In the genomic region with DNA sequence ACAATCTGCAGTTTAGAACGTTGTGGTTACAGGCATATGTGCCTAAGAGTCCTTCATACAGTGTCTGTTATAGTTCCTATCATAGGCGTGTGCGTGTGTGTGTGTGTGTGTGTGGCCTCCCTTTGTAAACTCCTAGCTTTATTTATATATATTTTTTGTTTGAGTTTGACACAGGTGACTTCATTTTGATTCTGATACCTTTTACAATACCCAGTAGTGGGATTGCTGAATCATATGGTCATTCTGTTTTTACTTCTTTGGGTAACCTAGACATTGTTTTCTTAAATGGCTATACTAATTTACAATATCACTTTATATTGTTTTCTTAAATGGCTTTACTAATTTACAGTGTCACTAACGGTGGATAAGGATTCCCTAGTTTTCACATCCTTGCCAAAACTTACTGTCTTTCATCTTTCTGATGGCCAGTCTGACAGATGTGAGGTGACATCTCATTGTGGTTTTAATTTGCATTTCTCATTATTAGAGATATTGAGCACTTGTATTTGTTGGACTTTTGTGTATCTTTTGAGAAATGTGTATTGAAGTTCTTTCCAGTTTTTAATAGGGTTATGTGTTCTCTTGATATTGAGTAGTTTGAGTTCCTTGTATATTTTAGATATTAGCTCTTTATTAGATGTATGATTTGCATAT, we compare ENCODE assay signal across 15 cellular contexts.
DNase-seq lines count a peak whose midpoint lies in the region; ATAC-seq and TF ChIP-seq lines count a peak whose summit lies in the region.
"Had no signal": no experiment of that assay in that cellular context is flagged by ENCODE, and none has a peak within 500 bp of the region (broad histone marks: within the 10 kb centered on the region; RNA-seq: fewer than 3 reads in every experiment).

No MANE protein-coding gene starts in this region.

- no peak overlapping the region for H2AFZ ChIP-seq in SK-N-SH (ENCODE audit: low read depth)

- H3K9ac ChIP-seq in SK-N-SH = no peak overlapping the region

- H3K36me3 ChIP-seq in SK-N-SH (replicated peaks in 1 of 2; ENCODE audit: control insufficient read depth in 1 of 2, insufficient read depth in 2 of 2, low read length in 1 of 2) = no peaks in the 10 kb centered on the region
- H3K36me3 ChIP-seq: gastrocnemius medialis, neutrophil had no signal

- no peaks in the 10 kb centered on the region for H4K20me1 ChIP-seq in SK-N-SH (ENCODE audit: insufficient read depth)

- ATAC-seq in GM18867 (IDR thresholded peaks at IDR 0.05; ENCODE audit: unreplicated experiment) (peak; percentile 91), GM21390 (IDR thresholded peaks at IDR 0.05; ENCODE audit: unreplicated experiment) (peak; percentile 94), HG02885 (IDR thresholded peaks at IDR 0.05; ENCODE audit: poor library complexity, unreplicated experiment) (peak; percentile 86), HG03469 (IDR thresholded peaks at IDR 0.05; ENCODE audit: unreplicated experiment) (peak; percentile 51)
- ATAC-seq: gastrocnemius medialis; K562; stimulated activated naive CD8-positive, alpha-beta T cell treated with anti-CD3 and anti-CD28 coated beads, Interleukin-15, Interleukin-2, amounts not matched to agents 100 U/mL and 50 U/mL, for 24 hours had no signal

- H3K9me2 ChIP-seq in SK-N-SH = no peaks in the 10 kb centered on the region

- no peaks in the 10 kb centered on the region for H3K79me2 ChIP-seq in SK-N-SH (ENCODE audit: insufficient read depth)

- H3K4me2 ChIP-seq in SK-N-SH = no peak overlapping the region

- H3F3A ChIP-seq in SK-N-SH (replicated peaks; ENCODE audit: insufficient read depth) = peaks cover 3% of the 10 kb centered on the region

- TF ChIP-seq EP300 in SK-N-SH (IDR thresholded peaks at IDR 0.05; ENCODE audit: borderline replicate concordance in 1 of 2, low read depth in 1 of 2, low read length in 1 of 2) = no peak

- H3K27me3 ChIP-seq in SK-N-SH (ENCODE audit: insufficient read depth) = no peaks in the 10 kb centered on the region
- H3K27me3 ChIP-seq: gastrocnemius medialis, neutrophil had no signal

- H3K4me3 ChIP-seq in SK-N-SH (ENCODE audit: low read depth in 2 of 2, low read length in 1 of 2) = no peak overlapping the region
- H3K4me3 ChIP-seq: gastrocnemius medialis, K562 had no signal

- no peak for TF ChIP-seq RAD21 in SK-N-SH (IDR thresholded peaks at IDR 0.05; ENCODE audit: low read length)

- TF ChIP-seq CTCF in SK-N-SH (IDR thresholded peaks at IDR 0.05) = no peak

- DNase-seq in NCI-H774 (lab: John Stamatoyannopoulos, UW) (no peak), SK-N-SH (no peak), glomerular visceral epithelial cell (ENCODE audit: extremely low spot score) (no peak)
- no peak for DNase-seq in activated naive CD4-positive, alpha-beta T cell treated with anti-CD3 and anti-CD28 coated beads, Interleukin-2, amount 50 U/mL, for 16 hours
- DNase-seq: activated CD4-positive, CD25-positive, alpha-beta regulatory T cell; gastrocnemius medialis; mesenchymal stem cell; NCI-H1417 treated with DMSO at 0.1 percent for 48 hours; stimulated activated naive CD8-positive, alpha-beta T cell treated with anti-CD3 and anti-CD28 coated beads, Interleukin-15, Interleukin-2, amounts not matched to agents 100 U/mL and 50 U/mL, for 24 hours had no signal

- no peaks in the 10 kb centered on the region for H3K9me3 ChIP-seq in SK-N-SH
- H3K9me3 ChIP-seq: gastrocnemius medialis, neutrophil had no signal

- POLR2A ChIA-PET in SK-N-SH (lab: Yijun Ruan, JAX) = no interaction called here

- CTCF ChIA-PET in SK-N-SH (lab: Yijun Ruan, JAX) = no interaction called here

- 80% methylated on average over 4 of the region's 4 CpGs for WGBS in SK-N-SH (ENCODE audit: low lambda C conversion rate)

- H3K4me1 ChIP-seq in SK-N-SH (ENCODE audit: control insufficient read depth in 1 of 2, insufficient read depth in 2 of 2, low read depth in 1 of 2, low read length in 1 of 2) = peaks cover 7 to 8% of the 10 kb centered on the region in 2 experiments; a peak in 3 of 4 replicates
- H3K4me1 ChIP-seq: gastrocnemius medialis had no signal

- H3K27ac ChIP-seq in SK-N-SH (ENCODE audit: low read depth in 2 of 2, low read length in 1 of 2) = no peak overlapping the region
- H3K27ac ChIP-seq: gastrocnemius medialis, neutrophil had no signal

TF ChIP-seq in SK-N-SH, 30 proteins besides CTCF, POLR2A, EP300 and RAD21:
- TF ChIP-seq FOXJ3 (CRISPR knock-in tag; IDR thresholded peaks at IDR 0.05) = no peak
- no peak for TF ChIP-seq JUND (IDR thresholded peaks at IDR 0.05)
- TF ChIP-seq TEAD4 (IDR thresholded peaks at IDR 0.05; ENCODE audit: borderline replicate concordance, insufficient read depth) = no peak
- TF ChIP-seq, protein P1, sequence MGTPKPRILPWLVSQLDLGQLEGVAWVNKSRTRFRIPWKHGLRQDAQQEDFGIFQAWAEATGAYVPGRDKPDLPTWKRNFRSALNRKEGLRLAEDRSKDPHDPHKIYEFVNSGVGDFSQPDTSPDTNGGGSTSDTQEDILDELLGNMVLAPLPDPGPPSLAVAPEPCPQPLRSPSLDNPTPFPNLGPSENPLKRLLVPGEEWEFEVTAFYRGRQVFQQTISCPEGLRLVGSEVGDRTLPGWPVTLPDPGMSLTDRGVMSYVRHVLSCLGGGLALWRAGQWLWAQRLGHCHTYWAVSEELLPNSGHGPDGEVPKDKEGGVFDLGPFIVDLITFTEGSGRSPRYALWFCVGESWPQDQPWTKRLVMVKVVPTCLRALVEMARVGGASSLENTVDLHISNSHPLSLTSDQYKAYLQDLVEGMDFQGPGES (IDR thresholded peaks at IDR 0.05; ENCODE audit: low read depth, low read length) = no peak
- no peak for TF ChIP-seq TAF1 (IDR thresholded peaks at IDR 0.05; ENCODE audit: borderline replicate concordance, low read depth, low read length)
- no peak for TF ChIP-seq FOSL2 (IDR thresholded peaks at IDR 0.05; ENCODE audit: borderline replicate concordance, low read depth)
- TF ChIP-seq, protein P2, sequence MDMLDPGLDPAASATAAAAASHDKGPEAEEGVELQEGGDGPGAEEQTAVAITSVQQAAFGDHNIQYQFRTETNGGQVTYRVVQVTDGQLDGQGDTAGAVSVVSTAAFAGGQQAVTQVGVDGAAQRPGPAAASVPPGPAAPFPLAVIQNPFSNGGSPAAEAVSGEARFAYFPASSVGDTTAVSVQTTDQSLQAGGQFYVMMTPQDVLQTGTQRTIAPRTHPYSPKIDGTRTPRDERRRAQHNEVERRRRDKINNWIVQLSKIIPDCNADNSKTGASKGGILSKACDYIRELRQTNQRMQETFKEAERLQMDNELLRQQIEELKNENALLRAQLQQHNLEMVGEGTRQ (IDR thresholded peaks at IDR 0.05; ENCODE audit: borderline replicate concordance, low read depth, low read length) = no peak
